Comparison of ENCODE assay signal across 1 cellular context in the genomic region with DNA sequence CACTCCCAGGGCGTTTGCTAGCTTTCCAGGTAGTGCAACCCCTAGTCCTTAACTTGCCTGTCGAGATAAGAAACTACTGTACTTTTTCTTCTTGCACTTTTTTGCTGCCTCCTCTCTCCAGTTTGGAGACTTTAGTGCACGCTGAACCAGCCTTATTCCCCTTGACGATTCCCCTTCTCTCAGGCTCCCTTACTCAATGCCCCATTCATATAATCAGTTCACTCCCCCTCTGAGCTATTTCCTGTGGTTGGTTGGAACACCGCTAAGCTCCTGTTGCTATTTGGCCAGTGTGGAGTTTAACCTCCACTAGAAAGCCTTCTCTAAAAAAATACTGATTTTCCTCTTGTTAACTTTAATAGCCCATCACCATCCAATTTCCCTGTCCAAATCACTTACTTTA.
TF ChIP-seq lines count a peak whose summit lies in the region.

No MANE protein-coding gene starts in this region.

TF ChIP-seq in HCT116, 20 proteins besides CTCF, POLR2A, EP300 and RAD21:
- TF ChIP-seq EZH2phosphoT487 (IDR thresholded peaks at IDR 0.05; ENCODE audit: borderline replicate concordance) = no peak
